ENCODE assay signal across 10 cellular contexts in the genomic region with DNA sequence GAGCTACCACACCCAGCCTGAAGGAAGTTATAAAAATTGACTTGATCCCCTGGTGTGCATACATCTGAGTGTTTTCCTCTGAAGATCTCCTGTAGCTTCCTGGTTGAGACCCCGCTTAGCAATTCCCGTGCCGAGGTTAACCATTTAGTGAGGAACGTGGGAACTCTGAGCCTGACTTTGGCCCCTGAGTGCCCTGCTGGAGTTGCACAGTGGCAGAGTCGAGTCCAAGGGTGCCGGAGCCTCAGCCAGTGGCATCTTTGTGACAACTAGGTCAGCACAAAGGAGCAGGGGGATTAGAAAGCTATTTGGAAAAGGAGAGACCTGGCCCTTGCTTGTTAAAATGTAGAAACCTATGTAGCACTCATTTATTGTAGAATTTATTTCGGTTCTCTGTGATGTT.
"Had no signal": no experiment of that assay in that cellular context is flagged by ENCODE, and none has a peak within 500 bp of the region (broad histone marks: within the 10 kb centered on the region; RNA-seq: fewer than 3 reads in every experiment).

No MANE protein-coding gene starts in this region.

- DNase-seq: GM23248, GOT3, H7, HFFc6, KBM-7 had no signal

- H3K36me3 Mint-ChIP-seq: IgD-negative memory B cell had no signal

- H3K9ac ChIP-seq: GM23248 had no signal

- H3K4me1 ChIP-seq: HAP-1 had no signal

- H3K9me3 ChIP-seq: HAP-1 had no signal

- H3K27ac Mint-ChIP-seq: HFFc6, IgD-negative memory B cell had no signal

- H3K4me3 ChIP-seq: GM23248, HAP-1 had no signal

- H3K4me1 Mint-ChIP-seq: IgD-negative memory B cell had no signal

- H3K27ac ChIP-seq: GM23248, HL-60 had no signal

- FAIRE-seq: HepG2 had no signal

- ATAC-seq: HCT116, HepG2 had no signal

- H3K27me3 Mint-ChIP-seq: IgD-negative memory B cell had no signal

- H3K4me3 Mint-ChIP-seq: HFFc6, IgD-negative memory B cell had no signal

- H2AFZ ChIP-seq: GM23248 had no signal

- H3K36me3 ChIP-seq: HAP-1 had no signal
